33 cellular contexts compared by ENCODE assay signal in genomic region chr6:90729057-90729456, GRCh38.
"Had no signal": no experiment of that assay in that cellular context is flagged by ENCODE, and none has a peak within 500 bp of the region (broad histone marks: within the 10 kb centered on the region; RNA-seq: fewer than 3 reads in every experiment).

No MANE protein-coding gene starts in this region.

- H3K4me3 ChIP-seq: cardiac muscle cell, MG63, Peyer's patch, SJSA1 had no signal

- H3K36me3 ChIP-seq: cardiac muscle cell, MG63, Peyer's patch, SJSA1 had no signal

- H3K36me3 Mint-ChIP-seq: activated CD4-positive, alpha-beta memory T cell treated with anti-CD3 and anti-CD28 coated beads for 36 hours; activated naive CD4-positive, alpha-beta T cell treated with anti-CD3 and anti-CD28 coated beads, Interleukin-2, amount 10 ng/mL, durations not matched to agents 7 days and 5 days; activated naive CD8-positive, alpha-beta T cell; brain had no signal

- H3K27me3 ChIP-seq: cardiac muscle cell, MG63, Peyer's patch, SJSA1 had no signal

- H3K9me3 ChIP-seq: MG63, Peyer's patch, SJSA1, SK-N-SH had no signal

- H3K9me2 ChIP-seq: SK-N-SH had no signal

- H3K27me3 Mint-ChIP-seq: activated naive CD4-positive, alpha-beta T cell treated with anti-CD3 and anti-CD28 coated beads, Interleukin-2, amount 10 ng/mL, durations not matched to agents 7 days and 5 days; central memory CD8-positive, alpha-beta T cell had no signal

- H3K27ac ChIP-seq: cardiac muscle cell, Peyer's patch, SJSA1 had no signal

- H3K4me2 ChIP-seq: SK-N-SH had no signal

- H3K9me3 Mint-ChIP-seq: activated CD4-positive, alpha-beta memory T cell treated with anti-CD3 and anti-CD28 coated beads for 36 hours; activated naive CD4-positive, alpha-beta T cell treated with anti-CD3 and anti-CD28 coated beads, Interleukin-2, amount 10 ng/mL, durations not matched to agents 7 days and 5 days; T-helper 1 cell treated with Interleukin-12 subunit alpha and Interleukin-12 subunit beta and Interleukin-4 antibody, amounts not matched to agents 30 μg/mL and 1 μg/mL, for 36 hours; T-helper 2 cell treated with Interferon-gamma antibody and Interleukin-4, amounts not matched to agents 5 μg/mL and 100 μg/mL, for 36 hours had no signal

- H3K4me1 Mint-ChIP-seq: activated naive CD4-positive, alpha-beta T cell treated with anti-CD3 and anti-CD28 coated beads, Interleukin-2, amount 10 ng/mL, durations not matched to agents 7 days and 5 days; activated naive CD8-positive, alpha-beta T cell treated with anti-CD3 and anti-CD28 coated beads, Interleukin-2, amount 50 U/mL, for 24 hours; brain; central memory CD8-positive, alpha-beta T cell had no signal

- H3K4me1 ChIP-seq: Peyer's patch, SJSA1 had no signal

- ATAC-seq: activated CD4-positive, CD25-positive, alpha-beta regulatory T cell treated with anti-CD3 and anti-CD28 coated beads, Interleukin-2, amount 50 U/mL, for 24 hours; activated naive CD8-positive, alpha-beta T cell treated with anti-CD3 and anti-CD28 coated beads, Interleukin-2, amount 50 U/mL, for 24 hours; PC-3 had no signal

- H3K4me3 Mint-ChIP-seq: activated CD4-positive, alpha-beta memory T cell treated with anti-CD3 and anti-CD28 coated beads for 36 hours; activated naive CD4-positive, alpha-beta T cell treated with anti-CD3 and anti-CD28 coated beads, Interleukin-2, amount 10 ng/mL, durations not matched to agents 7 days and 5 days; activated naive CD8-positive, alpha-beta T cell; activated naive CD8-positive, alpha-beta T cell treated with anti-CD3 and anti-CD28 coated beads, Interleukin-2, amount 50 U/mL, for 24 hours; brain; central memory CD8-positive, alpha-beta T cell; T-helper 1 cell treated with Interleukin-12 subunit alpha and Interleukin-12 subunit beta and Interleukin-4 antibody, amounts not matched to agents 30 μg/mL and 1 μg/mL, for 36 hours; T-helper 2 cell treated with Interferon-gamma antibody and Interleukin-4, amounts not matched to agents 5 μg/mL and 100 μg/mL, for 36 hours had no signal

- DNase-seq: activated CD4-positive, alpha-beta memory T cell treated with anti-CD3 and anti-CD28 coated beads for 36 hours; activated CD4-positive, alpha-beta T cell treated with anti-CD3 and anti-CD28 coated beads for 4 hours; activated CD4-positive, alpha-beta T cell treated with anti-CD3 and anti-CD28 coated beads, Interleukin-2, amount 50 U/mL, for 1 hour; activated CD8-positive, alpha-beta memory T cell treated with anti-CD3 and anti-CD28 coated beads, Interleukin-2, amount 50 U/mL, for 4 hours; activated effector memory CD4-positive, alpha-beta T cell treated with Interleukin-2 at 50 U/mL for 16 hours; activated naive CD4-positive, alpha-beta T cell treated with anti-CD3 and anti-CD28 coated beads, Interleukin-2, amount 10 ng/mL, durations not matched to agents 7 days and 5 days; activated naive CD8-positive, alpha-beta T cell treated with anti-CD3 and anti-CD28 coated beads, Interleukin-2, amount 50 U/mL, for 24 hours; activated T-cell treated with anti-CD3 and anti-CD28 coated beads for 4 hours; activated T-cell treated with anti-CD3 and anti-CD28 coated beads, Interleukin-2, amount 50 U/mL, for 48 hours; anterior cingulate cortex; Karpas-422; KBM-7; MG63; NCI-H1048; NCI-H1436; NCI-H1694 treated with DMSO at 0.1 percent for 48 hours; NCI-H2029; NCI-H345; NCI-H524 treated with DMSO at 0.1 percent for 48 hours; NK-92 treated with Interleukin-12 subunit alpha and Interleukin-12 subunit beta, amount 100 ng/mL, for 24 hours; PC-3; Peyer's patch; RPMI8226; SHP77 treated with DMSO at 0.1 percent for 48 hours; SK-N-SH had no signal

- H3K27ac Mint-ChIP-seq: activated CD4-positive, alpha-beta memory T cell treated with anti-CD3 and anti-CD28 coated beads for 36 hours; activated naive CD4-positive, alpha-beta T cell treated with anti-CD3 and anti-CD28 coated beads, Interleukin-2, amount 10 ng/mL, durations not matched to agents 7 days and 5 days; activated naive CD8-positive, alpha-beta T cell; activated naive CD8-positive, alpha-beta T cell treated with anti-CD3 and anti-CD28 coated beads, Interleukin-2, amount 50 U/mL, for 24 hours; brain; T-helper 1 cell treated with Interleukin-12 subunit alpha and Interleukin-12 subunit beta and Interleukin-4 antibody, amounts not matched to agents 30 μg/mL and 1 μg/mL, for 36 hours; T-helper 2 cell treated with Interferon-gamma antibody and Interleukin-4, amounts not matched to agents 5 μg/mL and 100 μg/mL, for 36 hours had no signal
